In the genomic region with DNA sequence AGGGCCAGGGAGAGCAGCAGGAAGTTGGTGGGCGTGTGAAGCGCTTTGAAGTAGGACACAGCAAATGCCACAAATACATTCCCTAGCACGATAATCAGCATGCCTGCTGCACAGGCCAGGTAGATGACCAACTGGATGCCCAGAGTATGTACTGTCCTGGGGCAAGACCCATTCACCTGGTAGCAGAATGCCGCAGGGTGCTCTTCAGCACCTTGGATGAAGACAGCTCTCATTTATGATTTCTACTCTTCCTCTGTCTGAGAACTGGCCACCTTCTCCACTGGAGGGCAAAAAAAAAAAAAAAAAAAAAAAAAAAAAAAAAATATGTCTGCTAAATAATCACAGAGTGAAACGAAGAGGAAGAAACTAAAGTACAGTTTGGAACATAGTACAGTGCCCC, we compare ENCODE assay signal across 1 cellular context.
TF ChIP-seq lines count a peak whose summit lies in the region.

A gene with protein sequence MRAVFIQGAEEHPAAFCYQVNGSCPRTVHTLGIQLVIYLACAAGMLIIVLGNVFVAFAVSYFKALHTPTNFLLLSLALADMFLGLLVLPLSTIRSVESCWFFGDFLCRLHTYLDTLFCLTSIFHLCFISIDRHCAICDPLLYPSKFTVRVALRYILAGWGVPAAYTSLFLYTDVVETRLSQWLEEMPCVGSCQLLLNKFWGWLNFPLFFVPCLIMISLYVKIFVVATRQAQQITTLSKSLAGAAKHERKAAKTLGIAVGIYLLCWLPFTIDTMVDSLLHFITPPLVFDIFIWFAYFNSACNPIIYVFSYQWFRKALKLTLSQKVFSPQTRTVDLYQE (minus strand): TSS at position 288 of the 400 bp plus-strand sequence. CDS start 55 bp downstream, at position 233.

TF ChIP-seq in A549, 52 proteins besides CTCF, POLR2A, EP300 and RAD21 (continued from another document):
- peak; percentile 29; the same call in 1 of the 2 replicates for TF ChIP-seq REST (IDR thresholded peaks at IDR 0.05)
